ENCODE assay signal across 10 cellular contexts in the genomic region with DNA sequence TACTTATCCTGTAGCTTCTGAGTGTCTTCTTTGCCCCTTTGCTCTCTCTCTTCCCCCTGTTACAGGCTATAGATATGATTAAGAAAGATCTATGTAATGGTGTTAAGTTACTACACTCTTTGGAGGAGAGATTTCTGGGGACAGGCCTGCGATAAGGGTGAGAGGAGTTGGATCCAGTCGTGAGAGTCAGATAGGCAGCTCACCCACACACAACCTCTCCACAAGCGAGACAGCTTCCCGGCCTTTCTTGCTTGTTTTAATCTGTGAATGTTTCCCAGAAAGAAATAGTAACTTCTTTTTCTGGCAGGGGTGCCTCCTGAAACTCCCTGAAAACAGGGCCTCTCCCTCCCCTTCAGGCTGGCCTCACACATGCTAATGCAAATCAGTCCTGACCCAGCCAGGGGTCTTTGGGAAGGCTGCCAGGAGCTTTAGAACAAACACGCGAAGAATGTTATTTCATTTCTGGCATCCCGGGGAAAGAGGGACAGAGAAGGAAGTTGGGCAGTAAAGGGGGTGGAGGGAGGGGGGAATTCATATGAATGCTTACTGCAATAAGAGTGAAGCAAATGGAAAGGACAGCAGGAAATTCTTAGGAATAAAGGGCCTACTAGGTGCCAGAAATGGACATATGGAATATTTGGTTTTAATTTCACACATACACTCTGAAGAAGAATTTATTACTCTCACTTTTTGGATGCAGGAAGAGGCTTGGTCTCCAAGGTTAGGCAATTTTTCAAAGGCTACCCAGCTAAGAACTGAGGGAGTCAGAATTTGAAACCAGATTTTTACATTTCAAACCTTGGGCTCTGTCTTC.
DNase-seq lines count a peak whose midpoint lies in the region; ATAC-seq, FAIRE-seq and TF ChIP-seq lines count a peak whose summit lies in the region.
"Had no signal": no experiment of that assay in that cellular context is flagged by ENCODE, and none has a peak within 500 bp of the region (broad histone marks: within the 10 kb centered on the region; RNA-seq: fewer than 3 reads in every experiment).

No MANE protein-coding gene starts in this region.

- no peak overlapping the region for H4K8ac ChIP-seq in H1 (ENCODE audit: extremely low read depth, insufficient read depth, low read length)

- peak overlapping the region; percentile 82 for H4K5ac ChIP-seq in H1 (ENCODE audit: insufficient read length, low read depth, low read length)

- TF ChIP-seq EP300 in H1 (IDR thresholded peaks at IDR 0.05; ENCODE audit: borderline replicate concordance in 1 of 2, low read depth in 2 of 2, low read length in 2 of 2) (peak in 1 of 2 experiments; percentile 44; a peak in 1 of 3 replicates), stomach (IDR thresholded peaks at IDR 0.05) (no peak)

- no peaks in the 10 kb centered on the region for H3K23me2 ChIP-seq in H1 (ENCODE audit: low read depth, low read length)

- H3K27ac Mint-ChIP-seq in activated naive CD4-positive, alpha-beta T cell treated with anti-CD3 and anti-CD28 coated beads, Interleukin-2, amount 50 U/mL, for 72 hours: no peak overlapping the region

- H3K56ac ChIP-seq in H1 (replicated peaks; ENCODE audit: insufficient read length, low read depth, low read length): peak overlapping the region; percentile 54

- intact Hi-C loops in kidney (cut with DNase I) (no loop called here), stomach (cut with DNase I; ENCODE audit: low total_unique reads) (no loop called here)

- H3K36me3 Mint-ChIP-seq in activated naive CD4-positive, alpha-beta T cell treated with anti-CD3 and anti-CD28 coated beads, Interleukin-2, amount 50 U/mL, for 72 hours: peaks cover under 1 to 9% of the 10 kb centered on the region in 2 donors

- H2BK15ac ChIP-seq in H1 (ENCODE audit: low read length): no peak overlapping the region

- H3K9me3 Mint-ChIP-seq in activated naive CD4-positive, alpha-beta T cell treated with anti-CD3 and anti-CD28 coated beads, Interleukin-2, amount 50 U/mL, for 72 hours: no peaks in the 10 kb centered on the region

- CTCF ChIA-PET in H1 (lab: Charles Lee; ENCODE audit: partially characterized antibody): interaction anchor here (0.9 to 1.8 kb wide), 9 partner anchors 8 to 777 kb away, joined by 3 to 5 read pairs (median 3); no protein-coding TSS in a partner anchor

- H3K36me3 ChIP-seq in H1 (ENCODE audit: control insufficient read depth in 2 of 4, insufficient read depth in 4 of 4, low read length in 3 of 4) (no peaks in the 10 kb centered on the region), kidney (ENCODE audit: control insufficient read depth in 1 of 2, insufficient read depth in 2 of 2, low read length in 2 of 2) (no peaks in the 10 kb centered on the region), stomach (no peaks in the 10 kb centered on the region)
- H3K36me3 ChIP-seq: transverse colon had no signal

- peak overlapping the region; percentile 95 for H4K91ac ChIP-seq in H1 (replicated peaks; ENCODE audit: insufficient read length, low read length)

- peak overlapping the region; percentile 100; the same call in 1 of the 2 replicates for H2BK20ac ChIP-seq in H1 (ENCODE audit: low read length)

- peak overlapping the region; percentile 94 for H3K18ac ChIP-seq in H1 (ENCODE audit: extremely low read depth, low read length)

- peak overlapping the region; percentile 99 for H2BK5ac ChIP-seq in H1 (ENCODE audit: low read depth, low read length)

- peak overlapping the region; percentile 82 for H3K4ac ChIP-seq in H1 (replicated peaks; ENCODE audit: insufficient read length, low read depth, low read length)

- H3K79me1 ChIP-seq in H1 (ENCODE audit: low read depth, low read length): no peaks in the 10 kb centered on the region

- H2AK5ac ChIP-seq in H1 (ENCODE audit: low read depth, low read length): peak overlapping the region; percentile 71; the same call in 1 of the 2 replicates

- peak; percentile 81 for FAIRE-seq in H1 (lab: Jason Lieb, UNC)
- no peak for FAIRE-seq in kidney (lab: Jason Lieb, UNC)

- H3K23ac ChIP-seq in H1 (ENCODE audit: insufficient read length): no peak overlapping the region

- no peaks in the 10 kb centered on the region for H3K79me2 ChIP-seq in H1 (ENCODE audit: control insufficient read depth in 1 of 2, insufficient read depth in 2 of 2, low read length in 2 of 2)

- DNase-seq in LHCN-M2 (ENCODE audit: low read depth): peak; percentile 5
- DNase-seq in H1 (ENCODE audit: low read depth in 1 of 2, low spot score in 2 of 2): peak; percentile 60 to 87
- peak; percentile 90 for DNase-seq in kidney
- no peak for DNase-seq in stomach
- no peak for DNase-seq in NCI-H2171 (lab: John Stamatoyannopoulos, UW)
- no peak for DNase-seq in activated naive CD4-positive, alpha-beta T cell treated with anti-CD3 and anti-CD28 coated beads, Interleukin-2, amount 50 U/mL, for 72 hours (ENCODE audit: low spot score in 2 of 2)
- no peak for DNase-seq in DMS79 treated with DMSO at 0.1 percent for 48 hours (lab: John Stamatoyannopoulos, UW)
- DNase-seq: NCI-H2029 treated with DMSO at 0.1 percent for 48 hours, transverse colon had no signal

- H3K4me3 ChIP-seq in H1 (ENCODE audit: extremely low read depth in 1 of 4, insufficient read depth in 2 of 4, low read depth in 3 of 4, low read length in 4 of 4) (peak overlapping the region in 3 of 4 experiments; percentile 3 to 47 (median 8); a peak in 2 of 8 replicates), kidney (ENCODE audit: low read length in 2 of 2) (no peak overlapping the region), stomach (no peak overlapping the region)
- H3K4me3 ChIP-seq: transverse colon had no signal

- H2BK12ac ChIP-seq in H1 (ENCODE audit: low read depth, low read length): peak overlapping the region; percentile 99; the same call in 1 of the 2 replicates

- WGBS in H1 (ENCODE audit: extremely low coverage in 1 of 2, insufficient coverage in 1 of 2, insufficient read length in 1 of 2, insufficient replicate concordance in 2 of 2, low coverage in 1 of 2, low lambda C conversion rate in 2 of 2, missing lambda C conversion rate in 1 of 2), 2 experiments: 0% methylated on average over 7 of the region's 7 CpGs; no CpG with 5 or more reads in 1 of the 2 experiments
- 24 to 35% (median 29%) methylated on average over 7 of the region's 7 CpGs for WGBS in stomach, 5 donors

- TF ChIP-seq CTCF in H1 (IDR thresholded peaks at IDR 0.05; ENCODE audit: control extremely low read depth in 1 of 3, insufficient read depth in 1 of 3, low read depth in 1 of 3, low read length in 3 of 3) (no peak), kidney (IDR thresholded peaks at IDR 0.05; ENCODE audit: borderline replicate concordance, extremely low read depth, insufficient read depth) (no peak), stomach (IDR thresholded peaks at IDR 0.05) (no peak)

- H3K9ac ChIP-seq in H1 (replicated peaks in 1 of 4; ENCODE audit: extremely low read depth in 1 of 4, low read depth in 3 of 4, low read length in 3 of 4) (peak overlapping the region in 1 of 4 experiments; percentile 57; a peak in 1 of 7 replicates), kidney (ENCODE audit: low read length in 2 of 2) (no peak overlapping the region)

- no peak overlapping the region for H3K14ac ChIP-seq in H1 (ENCODE audit: insufficient read length)

- POLR2A ChIA-PET in H1 (lab: Charles Lee; ENCODE audit: partially characterized antibody): interaction anchor here (0.6 to 1.8 kb wide), 8 partner anchors 9 to 171 kb away, joined by 3 to 7 read pairs (median 4); no protein-coding TSS in a partner anchor

- TF ChIP-seq POLR2A in H1 (IDR thresholded peaks at IDR 0.05; ENCODE audit: control extremely low read depth in 1 of 2, low read depth in 2 of 2, low read length in 2 of 2) (peak in 1 of 2 experiments; percentile 58; a peak in 2 of 3 replicates), stomach (IDR thresholded peaks at IDR 0.05) (no peak)

- H4K20me1 ChIP-seq in H1 (replicated peaks in 1 of 2; ENCODE audit: control insufficient read depth in 1 of 2, insufficient read depth in 2 of 2, low read length in 2 of 2): no peaks in the 10 kb centered on the region

- H3K9me3 ChIP-seq in H1 (ENCODE audit: insufficient read depth in 2 of 2, low read depth in 1 of 2, low read length in 1 of 2) (no peaks in the 10 kb centered on the region), kidney (ENCODE audit: control insufficient read depth in 1 of 2, low read length in 2 of 2) (no peaks in the 10 kb centered on the region), stomach (no peaks in the 10 kb centered on the region)
- H3K9me3 ChIP-seq: transverse colon had no signal

- H3K4me1 ChIP-seq in H1 (replicated peaks in 1 of 4; ENCODE audit: control insufficient read depth in 3 of 4, insufficient read depth in 4 of 4, low read length in 3 of 4): peaks cover 4 to 18% (median 13%) of the 10 kb centered on the region in 4 experiments; a peak in 6 of 7 replicates
- H3K4me1 ChIP-seq in kidney (ENCODE audit: control insufficient read depth in 1 of 2, insufficient read depth in 1 of 2, low read depth in 1 of 2, low read length in 2 of 2): peaks cover 5 to 8% of the 10 kb centered on the region in 2 donors
- peaks cover 0 to 28% (median 11%) of the 10 kb centered on the region in 4 donors for H3K4me1 ChIP-seq in stomach

- TF ChIP-seq RAD21 in H1 (IDR thresholded peaks at IDR 0.05 in 1 of 2, conservative IDR thresholded peaks at IDR 0.05 in 1 of 2; ENCODE audit: low read depth in 2 of 2, low read length in 2 of 2): peak; percentile 13 to 26; a peak in 1 of 4 replicates

- ATAC-seq in activated naive CD4-positive, alpha-beta T cell treated with anti-CD3 and anti-CD28 coated beads, Interleukin-2, amount 50 U/mL, for 72 hours: no peak
- ATAC-seq in HG02759 (IDR thresholded peaks at IDR 0.05; ENCODE audit: unreplicated experiment): no peak

- H2AFZ ChIP-seq in H1 (ENCODE audit: low read length): no peak overlapping the region

- H3K4me2 ChIP-seq in H1 (ENCODE audit: insufficient read depth in 1 of 2, low read depth in 2 of 2, low read length in 2 of 2): peak overlapping the region; percentile 69 to 80

- H3K27me3 ChIP-seq in H1 (replicated peaks in 1 of 4; ENCODE audit: control insufficient read depth in 3 of 4, extremely low read depth in 1 of 4, insufficient read depth in 3 of 4, low read length in 3 of 4) (no peaks in the 10 kb centered on the region), stomach (no peaks in the 10 kb centered on the region)
- H3K27me3 ChIP-seq: transverse colon had no signal

- H2BK120ac ChIP-seq in H1 (replicated peaks; ENCODE audit: low read depth, low read length): peak overlapping the region; percentile 96

- H3K27ac ChIP-seq in H1 (ENCODE audit: low read depth, low read length) (peak overlapping the region; percentile 74; the same call in 1 of the 2 replicates), kidney (ENCODE audit: low read depth in 2 of 2, low read length in 2 of 2) (peak overlapping the region; percentile 36 to 57), stomach (peak overlapping the region in 3 of 5 donors; percentile 54 to 56 (median 56))
- H3K27ac ChIP-seq: transverse colon had no signal

TF ChIP-seq in H1, 55 proteins besides CTCF, POLR2A, EP300 and RAD21 (continues in another document):
- no peak for TF ChIP-seq CBX8 (IDR thresholded peaks at IDR 0.05; ENCODE audit: borderline replicate concordance, low read depth, low read length)
- peak; percentile 54 for TF ChIP-seq SP1 (IDR thresholded peaks at IDR 0.05; ENCODE audit: low read depth, low read length)
- TF ChIP-seq HDAC6 (IDR thresholded peaks at IDR 0.05; ENCODE audit: low read depth, low read length): no peak
- no peak for TF ChIP-seq BRCA1 (IDR thresholded peaks at IDR 0.05; ENCODE audit: low read depth, low read length)
- no peak for TF ChIP-seq ZNF274 (IDR thresholded peaks at IDR 0.05; ENCODE audit: borderline replicate concordance, extremely low read depth, low read length)

Comparison
In these comparisons a context has a peak if more than half of its experiments do, and no peak if none do; other contexts are left out.
1. DNase-seq: peak in LHCN-M2 (single experiment), H1 (2 of 2) and kidney (single experiment); none in stomach (single experiment), NCI-H2171 (single experiment), activated naive CD4-positive, alpha-beta T cell treated with anti-CD3 and anti-CD28 coated beads, Interleukin-2, amount 50 U/mL, for 72 hours (0 of 2) and DMS79 treated with DMSO at 0.1 percent for 48 hours (single experiment).
2. H3K4me3 ChIP-seq: peak in H1 (3 of 4); none in kidney (0 of 2) and stomach (0 of 4).
3. Peak in every context shown above with its lines, with median percentiles within 50 percentile points of each other: H3K27ac ChIP-seq.